Comparison of ENCODE assay signal across 1 cellular context in genomic region chr6:53328375-53328774, GRCh38.
TF ChIP-seq lines count a peak whose summit lies in the region.

No MANE protein-coding gene starts in this region.

TF ChIP-seq in HCT116, 20 proteins besides CTCF, POLR2A, EP300 and RAD21 (continued from another document):
- no peak for TF ChIP-seq ZBTB33 (IDR thresholded peaks at IDR 0.05; ENCODE audit: extremely low read depth, insufficient replicate concordance, low read length)
- TF ChIP-seq, protein P1, sequence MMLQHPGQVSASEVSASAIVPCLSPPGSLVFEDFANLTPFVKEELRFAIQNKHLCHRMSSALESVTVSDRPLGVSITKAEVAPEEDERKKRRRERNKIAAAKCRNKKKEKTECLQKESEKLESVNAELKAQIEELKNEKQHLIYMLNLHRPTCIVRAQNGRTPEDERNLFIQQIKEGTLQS (IDR thresholded peaks at IDR 0.05) = no peak
- TF ChIP-seq ELF1 (IDR thresholded peaks at IDR 0.05; ENCODE audit: borderline replicate concordance, low read depth) = no peak
- TF ChIP-seq SIN3A (IDR thresholded peaks at IDR 0.05; ENCODE audit: low read depth) = no peak
- TF ChIP-seq EGR1 (IDR thresholded peaks at IDR 0.05; ENCODE audit: low read depth) = no peak
- TF ChIP-seq TCF7L2 (IDR thresholded peaks at IDR 0.05; ENCODE audit: borderline replicate concordance, extremely low read depth, insufficient read depth, insufficient read length) = no peak
- no peak for TF ChIP-seq EZH2 (IDR thresholded peaks at IDR 0.05)
- no peak for TF ChIP-seq ZNF274 (IDR thresholded peaks at IDR 0.05; ENCODE audit: low read depth, low read length)
- no peak for TF ChIP-seq EZH2phosphoT487 (IDR thresholded peaks at IDR 0.05; ENCODE audit: borderline replicate concordance)
- no peak for TF ChIP-seq SP1 (IDR thresholded peaks at IDR 0.05; ENCODE audit: low read depth)
- TF ChIP-seq YY1 (IDR thresholded peaks at IDR 0.05; ENCODE audit: extremely low read depth, insufficient replicate concordance, low read depth, low read length) = no peak
